Comparison of ENCODE assay signal across 32 cellular contexts in genomic region chr2:6893876-6894482, GRCh38. TPM values are rescaled to one million over a fixed set of nuclear protein-coding genes. Genes with fewer than 3 reads are reported as not detected.
"Had no signal": no experiment of that assay in that cellular context is flagged by ENCODE, and none has a peak within 500 bp of the region (broad histone marks: within the 10 kb centered on the region; RNA-seq: fewer than 3 reads in every experiment).

No MANE protein-coding gene starts in this region.

- H3K4me3 ChIP-seq: adrenal gland, ascending aorta, ovary, prostate gland, skin epidermis, upper lobe of right lung had no signal

- H3K4me3 Mint-ChIP-seq: activated T-helper 17 cell treated with anti-CD3 and anti-CD28 coated beads, Interleukin-2, amount 50 U/mL, for 72 hours; brain; mesothelial cell of epicardium; naive B cell; stimulated activated memory B cell treated with anti-CD40 and anti-IgM and Interleukin-4, amounts not matched to agents 10 μg/mL and 1 μg/mL and 100 μg/mL, for 72 hours; stimulated activated naive CD8-positive, alpha-beta T cell treated with anti-CD3 and anti-CD28 coated beads, Interleukin-15, amount 100 ng/mL, for 72 hours; WTC11 had no signal

- H3K27ac Mint-ChIP-seq: activated naive CD4-positive, alpha-beta T cell treated with anti-CD3 and anti-CD28 coated beads, Interleukin-2, amount 50 U/mL, for 72 hours; activated T-helper 17 cell treated with anti-CD3 and anti-CD28 coated beads, Interleukin-2, amount 50 U/mL, for 72 hours; brain; mesothelial cell of epicardium; stimulated activated memory B cell treated with anti-CD40 and anti-IgM and Interleukin-4, amounts not matched to agents 10 μg/mL and 1 μg/mL and 100 μg/mL, for 72 hours; WTC11 had no signal

- H3K9me3 ChIP-seq: adrenal gland, ascending aorta, ovary, prostate gland, upper lobe of right lung had no signal

- H3K27me3 ChIP-seq: adrenal gland, ascending aorta, ovary, upper lobe of right lung had no signal

- H3K27me3 Mint-ChIP-seq: activated T-helper 17 cell treated with anti-CD3 and anti-CD28 coated beads, Interleukin-2, amount 50 U/mL, for 72 hours; naive B cell; stimulated activated memory B cell treated with anti-CD40 and anti-IgM and Interleukin-4, amounts not matched to agents 10 μg/mL and 1 μg/mL and 100 μg/mL, for 72 hours; stimulated activated naive CD8-positive, alpha-beta T cell treated with anti-CD3 and anti-CD28 coated beads, Interleukin-15, amount 100 ng/mL, for 72 hours had no signal

- H3K4me1 Mint-ChIP-seq: activated T-helper 17 cell treated with anti-CD3 and anti-CD28 coated beads, Interleukin-2, amount 50 U/mL, for 72 hours; brain; mesothelial cell of epicardium; naive B cell; stimulated activated memory B cell treated with anti-CD40 and anti-IgM and Interleukin-4, amounts not matched to agents 10 μg/mL and 1 μg/mL and 100 μg/mL, for 72 hours; WTC11 had no signal

- FAIRE-seq: endothelial cell of umbilical vein, kidney had no signal

- ATAC-seq: activated naive CD4-positive, alpha-beta T cell treated with anti-CD3 and anti-CD28 coated beads, Interleukin-2, amount 50 U/mL, for 72 hours; activated T-helper 17 cell treated with anti-CD3 and anti-CD28 coated beads, Interleukin-2, amount 50 U/mL, for 72 hours; esophagus mucosa; left colon; sciatic nerve; SK-N-SH treated with all-trans-retinoic acid at 6 μM for 48 hours; stimulated activated memory B cell treated with anti-CD40 and anti-IgM and Interleukin-4, amounts not matched to agents 10 μg/mL and 1 μg/mL and 100 μg/mL, for 72 hours; stimulated activated naive CD8-positive, alpha-beta T cell treated with anti-CD3 and anti-CD28 coated beads, Interleukin-15, amount 100 ng/mL, for 72 hours; upper lobe of right lung; WTC11 had no signal

- DNase-seq: activated CD8-positive, alpha-beta memory T cell treated with anti-CD3 and anti-CD28 coated beads for 24 hours; activated gamma-delta T cell treated with Interleukin-2 at 50 U/mL for 16 hours; adrenal gland; cortex of kidney; foreskin fibroblast; head of caudate nucleus; hippocampal formation; kidney; left colon; mammary epithelial cell; naive B cell; ovary; retina; stimulated activated CD4-positive, alpha-beta T cell treated with anti-CD3 and anti-CD28 coated beads, Interleukin-1b, Interleukin-23, amount 100 ng/mL, for 48 hours; stimulated activated CD4-positive, alpha-beta T cell treated with anti-CD3 and anti-CD28 coated beads, Interleukin-4, amount 100 ng/mL, for 4 hours; stimulated activated CD8-positive, alpha-beta memory T cell treated with anti-CD3 and anti-CD28 coated beads, Interleukin-4, amount 100 ng/mL, for 48 hours; stimulated activated naive CD8-positive, alpha-beta T cell treated with anti-CD3 and anti-CD28 coated beads, Interleukin-15, amount 100 ng/mL, for 72 hours; substantia nigra; upper lobe of right lung had no signal

- H3K9me3 Mint-ChIP-seq: activated naive CD4-positive, alpha-beta T cell treated with anti-CD3 and anti-CD28 coated beads, Interleukin-2, amount 50 U/mL, for 72 hours; activated T-helper 17 cell treated with anti-CD3 and anti-CD28 coated beads, Interleukin-2, amount 50 U/mL, for 72 hours; brain; mesothelial cell of epicardium; naive B cell; stimulated activated memory B cell treated with anti-CD40 and anti-IgM and Interleukin-4, amounts not matched to agents 10 μg/mL and 1 μg/mL and 100 μg/mL, for 72 hours; stimulated activated naive CD8-positive, alpha-beta T cell treated with anti-CD3 and anti-CD28 coated beads, Interleukin-15, amount 100 ng/mL, for 72 hours had no signal

- H3K4me1 ChIP-seq: ascending aorta, prostate gland, upper lobe of right lung had no signal

- H3K36me3 ChIP-seq: adrenal gland, ascending aorta, ovary, prostate gland, upper lobe of right lung had no signal

- H3K36me3 Mint-ChIP-seq: activated naive CD4-positive, alpha-beta T cell treated with anti-CD3 and anti-CD28 coated beads, Interleukin-2, amount 50 U/mL, for 72 hours; brain; mesothelial cell of epicardium; naive B cell; stimulated activated memory B cell treated with anti-CD40 and anti-IgM and Interleukin-4, amounts not matched to agents 10 μg/mL and 1 μg/mL and 100 μg/mL, for 72 hours had no signal

- H3K27ac ChIP-seq: adrenal gland, ascending aorta, ovary, prostate gland, skin epidermis, upper lobe of right lung had no signal

RNA-seq across cellular contexts. Expression of gene RSAD2, which starts 16.4 kb away (rescaled TPM):
- total RNA-seq: WTC11 had no signal
